5 cellular contexts compared by ENCODE assay signal in the genomic region with DNA sequence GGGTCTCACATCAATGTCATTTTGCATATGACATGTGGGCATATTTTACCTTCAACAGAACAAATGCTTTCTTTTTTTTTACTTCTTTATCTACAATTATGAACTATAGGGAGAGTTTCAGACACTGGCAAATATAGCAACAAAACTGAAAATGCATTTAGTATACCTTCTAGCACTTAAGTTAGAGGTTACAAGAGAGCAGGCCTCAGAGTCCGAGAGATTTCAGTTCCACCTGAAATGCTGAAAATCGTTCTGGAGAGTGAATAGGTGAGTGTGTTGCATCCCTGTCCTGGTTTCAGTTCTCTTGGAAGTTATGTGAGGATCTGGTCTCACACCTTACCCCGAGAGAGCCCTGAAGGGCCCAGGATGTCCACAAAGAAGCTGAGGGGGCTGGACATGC.
A peak's percentile ranks its signal among the peaks of the same experiment; 100 is the strongest.
DNase-seq lines count a peak whose midpoint lies in the region; ATAC-seq and TF ChIP-seq lines count a peak whose summit lies in the region.
"Not testable (repeated sequence)": the region's sequence is repeated elsewhere in the genome, so short reads cannot be mapped to it uniquely, and the experiment has no call there.

No MANE protein-coding gene starts in this region.

- H3K9ac ChIP-seq in BLaER1; MM.1S (ENCODE audit: low read length): not testable (repeated sequence)
- peak overlapping the region; percentile 94 for H3K9ac ChIP-seq in smooth muscle cell (ENCODE audit: low read depth)

- DNase-seq in MM.1S, result peak; percentile 8
- not testable (repeated sequence) for DNase-seq in smooth muscle cell (lab: John Stamatoyannopoulos, UW; ENCODE audit: unreplicated experiment)

- not testable (repeated sequence) for H2AFZ ChIP-seq in MM.1S (ENCODE audit: low read length); smooth muscle cell (ENCODE audit: low read depth)

- not testable (repeated sequence) for H3K27ac ChIP-seq in BLaER1
- H3K27ac ChIP-seq in MM.1S (ENCODE audit: low read length) (peak overlapping the region; percentile 23; the same call in 1 of the 2 replicates), smooth muscle cell (ENCODE audit: low read depth) (peak overlapping the region; percentile 100)

- 96% methylated on average over 3 of the region's 3 CpGs for WGBS in smooth muscle cell (ENCODE audit: low lambda C conversion rate)

- H3K27me3 ChIP-seq in BLaER1; MM.1S (replicated peaks; ENCODE audit: insufficient read depth, low read length); smooth muscle cell (ENCODE audit: low read depth): not testable (repeated sequence)

- not testable (repeated sequence) for H4K20me1 ChIP-seq in BLaER1; MM.1S (ENCODE audit: insufficient read depth, low read length); smooth muscle cell (ENCODE audit: low read depth)

- H3K36me3 ChIP-seq in BLaER1; MM.1S (replicated peaks; ENCODE audit: insufficient read depth, low read length); smooth muscle cell (ENCODE audit: low read depth): not testable (repeated sequence)

- peak overlapping the region; percentile 37; the same call in 1 of the 2 replicates for H3K4me2 ChIP-seq in BLaER1
- not testable (repeated sequence) for H3K4me2 ChIP-seq in MM.1S (ENCODE audit: low read depth, low read length)
- peak overlapping the region; percentile 74 for H3K4me2 ChIP-seq in smooth muscle cell

- H3K9me2 ChIP-seq in MM.1S (replicated peaks; ENCODE audit: insufficient read depth, low read length), result not testable (repeated sequence)

- not testable (repeated sequence) for TF ChIP-seq CTCF in MM.1S (IDR thresholded peaks at IDR 0.05; ENCODE audit: low read length); smooth muscle cell (IDR thresholded peaks at IDR 0.05; ENCODE audit: borderline replicate concordance, insufficient read depth, poor library complexity, severe bottlenecking)

- H3K4me3 ChIP-seq in BLaER1; MM.1S (ENCODE audit: low read length); smooth muscle cell: not testable (repeated sequence)

- H3K79me2 ChIP-seq in MM.1S (ENCODE audit: low read length); smooth muscle cell (ENCODE audit: low read depth): not testable (repeated sequence)

- H3K4me1 ChIP-seq in BLaER1, result peaks cover 35% of the 10 kb centered on the region
- H3K4me1 ChIP-seq in MM.1S (ENCODE audit: low read length); smooth muscle cell (ENCODE audit: low read depth): not testable (repeated sequence)

- ATAC-seq in GM18499 (IDR thresholded peaks at IDR 0.05; ENCODE audit: insufficient read depth, unreplicated experiment) (peak; percentile 88), HG02870 (IDR thresholded peaks at IDR 0.05; ENCODE audit: unreplicated experiment) (peak; percentile 61)

- not testable (repeated sequence) for H3K9me3 ChIP-seq in BLaER1; MM.1S (replicated peaks; ENCODE audit: insufficient read depth, low read length); smooth muscle cell (replicated peaks; ENCODE audit: low read depth)

- not testable (repeated sequence) for H3F3A ChIP-seq in MM.1S (ENCODE audit: insufficient read depth, low read length)
- H3F3A ChIP-seq in smooth muscle cell (ENCODE audit: low read depth), result peaks cover 20% of the 10 kb centered on the region
